ENCODE assay signal across 14 cellular contexts in the genomic region with DNA sequence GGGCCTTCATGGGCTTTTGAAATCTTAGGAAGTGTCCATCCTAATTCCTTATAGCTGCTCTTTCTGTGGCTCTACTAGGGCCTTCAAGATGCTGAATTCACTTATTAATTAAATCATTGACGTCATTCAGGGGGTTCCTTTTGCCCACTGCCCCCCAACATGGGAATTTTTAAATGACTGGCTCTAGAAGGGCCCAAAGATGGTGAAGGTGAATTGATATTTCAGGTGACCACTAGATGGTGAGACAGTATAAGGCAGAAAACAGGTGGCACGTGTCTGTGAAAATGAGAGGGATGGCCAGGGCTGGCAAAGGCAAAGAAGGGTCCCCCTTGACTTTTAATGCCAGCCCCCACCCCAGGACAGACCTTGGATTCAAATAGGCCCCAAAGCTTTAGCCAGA. TPM values are rescaled to one million over a fixed set of nuclear protein-coding genes. Genes with fewer than 3 reads are reported as not detected.
DNase-seq lines count a peak whose midpoint lies in the region; FAIRE-seq and TF ChIP-seq lines count a peak whose summit lies in the region.
"Had no signal": no experiment of that assay in that cellular context is flagged by ENCODE, and none has a peak within 500 bp of the region (broad histone marks: within the 10 kb centered on the region; RNA-seq: fewer than 3 reads in every experiment).

No MANE protein-coding gene starts in this region.

- peak; percentile 48 for TF ChIP-seq CTCF in GM13976 (IDR thresholded peaks at IDR 0.05; ENCODE audit: borderline replicate concordance, control extremely low read depth, extremely low read depth, insufficient read depth, missing control alignments)
- peak in 4 of 6 experiments; percentile 14 to 42 (median 26) for TF ChIP-seq CTCF in Peyer's patch (IDR thresholded peaks at IDR 0.05)
- TF ChIP-seq CTCF in keratinocyte (optimal IDR thresholded peaks at IDR 0.05 in 1 of 3, IDR thresholded peaks at IDR 0.05 in 1 of 3, conservative IDR thresholded peaks at IDR 0.05 in 1 of 3; ENCODE audit: extremely low read depth in 1 of 3, insufficient read depth in 2 of 3, low read length in 3 of 3): peak in 2 of 3 experiments; percentile 13 to 30
- TF ChIP-seq CTCF in kidney (IDR thresholded peaks at IDR 0.05; ENCODE audit: borderline replicate concordance, extremely low read depth, insufficient read depth): no peak
- TF ChIP-seq CTCF in dorsolateral prefrontal cortex (IDR thresholded peaks at IDR 0.05 in 54 of 56, conservative IDR thresholded peaks at IDR 0.05 in 2 of 56; ENCODE audit: low read depth in 1 of 56, partially characterized antibody in 56 of 56): peak in 5 of 56 donors; percentile 8 to 21 (median 15)
- TF ChIP-seq CTCF in uterus (IDR thresholded peaks at IDR 0.05): no peak

- H3K9ac ChIP-seq in keratinocyte (ENCODE audit: control insufficient read depth, extremely low read depth, insufficient read depth, low read length) (no peak overlapping the region), kidney (ENCODE audit: low read length in 2 of 2) (no peak overlapping the region)

- H3K36me3 ChIP-seq in Peyer's patch (no peaks in the 10 kb centered on the region), keratinocyte (ENCODE audit: control insufficient read depth in 2 of 2, extremely low read depth in 1 of 2, insufficient read depth in 2 of 2, low read length in 2 of 2) (no peaks in the 10 kb centered on the region), kidney (ENCODE audit: control insufficient read depth in 1 of 2, insufficient read depth in 2 of 2, low read length in 2 of 2) (no peaks in the 10 kb centered on the region), uterus (no peaks in the 10 kb centered on the region)
- H3K36me3 ChIP-seq: neutrophil had no signal

- no peaks in the 10 kb centered on the region for H3K9me1 ChIP-seq in keratinocyte (ENCODE audit: control insufficient read depth, extremely low read depth, insufficient read depth, low read length)

- H3K27ac ChIP-seq in Peyer's patch (no peak overlapping the region), keratinocyte (ENCODE audit: control insufficient read depth, insufficient read depth, low read length) (no peak overlapping the region), kidney (ENCODE audit: low read depth in 2 of 2, low read length in 2 of 2) (no peak overlapping the region), dorsolateral prefrontal cortex (no peak overlapping the region), uterus (no peak overlapping the region)
- H3K27ac ChIP-seq: neutrophil had no signal

- dilution Hi-C loops in keratinocyte (cut with MboI; ENCODE audit: extremely low pct_ligation_motif_present, low sequenced_read_pairs): loop anchor here (25.0 kb wide), 1 partner anchor 348 kb away; no protein-coding TSS in a partner anchor

- H3K79me2 ChIP-seq in keratinocyte (ENCODE audit: control insufficient read depth, insufficient read depth, low read length): no peaks in the 10 kb centered on the region

- in situ Hi-C loops in GM13976 (cut with MboI; ENCODE audit: low sequenced_read_pairs, unreplicated experiment): no loop called here

- TF ChIP-seq POLR2A in Peyer's patch (IDR thresholded peaks at IDR 0.05): no peak
- no peak for TF ChIP-seq POLR2A in uterus (IDR thresholded peaks at IDR 0.05)

- H3K27me3 ChIP-seq in Peyer's patch: no peaks in the 10 kb centered on the region
- H3K27me3 ChIP-seq in keratinocyte (ENCODE audit: control insufficient read depth, extremely low read depth, insufficient read depth, low read length): peaks cover 2% of the 10 kb centered on the region
- peaks cover 0 to 32% (median under 1%) of the 10 kb centered on the region in 45 donors for H3K27me3 ChIP-seq in dorsolateral prefrontal cortex
- no peaks in the 10 kb centered on the region for H3K27me3 ChIP-seq in uterus

- no peak overlapping the region for H2AFZ ChIP-seq in keratinocyte (ENCODE audit: control insufficient read depth, low read length)

- DNase-seq in DMS53 (lab: John Stamatoyannopoulos, UW) (peak; percentile 18), DMS53 treated with DMSO at 0.1 percent for 48 hours (lab: John Stamatoyannopoulos, UW; ENCODE audit: unreplicated experiment) (no peak), GM13976 (ENCODE audit: low spot score) (peak; percentile 49), Peyer's patch (no peak), keratinocyte (ENCODE audit: low read depth, low spot score) (no peak), kidney (no peak), dorsolateral prefrontal cortex (no peak), uterus (no peak)
- DNase-seq: central memory CD4-positive, alpha-beta T cell; GDM1; NCI-H1048; OCI-M1 had no signal

- H3K4me3 ChIP-seq in Peyer's patch: no peak overlapping the region
- no peak overlapping the region for H3K4me3 ChIP-seq in keratinocyte (ENCODE audit: control insufficient read depth in 2 of 3, extremely low read depth in 1 of 3, insufficient read depth in 2 of 3, low read depth in 1 of 3, low read length in 3 of 3)
- H3K4me3 ChIP-seq in kidney (ENCODE audit: low read length in 2 of 2): no peak overlapping the region
- no peak overlapping the region for H3K4me3 ChIP-seq in dorsolateral prefrontal cortex
- no peak overlapping the region for H3K4me3 ChIP-seq in uterus

- H3K4me1 ChIP-seq in Peyer's patch (no peaks in the 10 kb centered on the region), keratinocyte (ENCODE audit: control insufficient read depth, extremely low read depth, insufficient read depth, low read length) (no peaks in the 10 kb centered on the region), kidney (ENCODE audit: control insufficient read depth in 1 of 2, insufficient read depth in 1 of 2, low read depth in 1 of 2, low read length in 2 of 2) (no peaks in the 10 kb centered on the region), uterus (no peaks in the 10 kb centered on the region)

- H3K4me2 ChIP-seq in keratinocyte (ENCODE audit: control insufficient read depth, extremely low read depth, insufficient read depth, low read depth, low read length): no peak overlapping the region

- FAIRE-seq in keratinocyte (lab: Jason Lieb, UNC) (no peak), kidney (lab: Jason Lieb, UNC) (no peak)
- FAIRE-seq: A204.1 had no signal

- H3K9me3 ChIP-seq in Peyer's patch (no peaks in the 10 kb centered on the region), keratinocyte (ENCODE audit: control insufficient read depth, low read depth, low read length) (no peaks in the 10 kb centered on the region), kidney (ENCODE audit: control insufficient read depth in 1 of 2, low read length in 2 of 2) (no peaks in the 10 kb centered on the region), uterus (no peaks in the 10 kb centered on the region)
- H3K9me3 ChIP-seq: neutrophil had no signal

- intact Hi-C loops in kidney (cut with DNase I) (no loop called here), dorsolateral prefrontal cortex (cut with DNase I) (no loop called here), uterus (cut with DNase I; ENCODE audit: low total_unique reads) (loop anchor here (10.0 kb wide), 1 partner anchor 360 kb away; no protein-coding TSS in a partner anchor)

- no peaks in the 10 kb centered on the region for H4K20me1 ChIP-seq in keratinocyte (ENCODE audit: control insufficient read depth, extremely low read depth, insufficient read depth, low read length)

RNA-seq across cellular contexts. Expression of gene GNAS, which starts 11.8 kb away (rescaled TPM):
- 100 to 1,000 TPM; 382 to 889 (median 658) TPM for total RNA-seq in Peyer's patch
- 521 to 1,373 TPM (median 560 TPM) in 3 replicates for polyA plus RNA-seq in keratinocyte
- 345 TPM for polyA plus RNA-seq in keratinocyte (2011; ENCODE audit: low read depth)
- 1,324 and 1,529 TPM in 2 replicates for polyA plus RNA-seq in keratinocyte (2011; cell fraction: cytosol; rRNA removed)
- polyA plus RNA-seq in keratinocyte (2011; cell fraction: nucleus; rRNA removed): 473 and 571 TPM in 2 replicates
- 763 and 836 TPM in 2 replicates for polyA plus RNA-seq in keratinocyte (2012; ENCODE audit: low replicate concordance)
- polyA minus RNA-seq in keratinocyte: 1,008 to 2,459 TPM (median 1,365 TPM) in 3 replicates
- 759 TPM for polyA minus RNA-seq in keratinocyte (2011; cell fraction: cytosol; rRNA and poly(A)+ RNA removed)
- 166 and 235 TPM in 2 replicates for polyA minus RNA-seq in keratinocyte (2011; cell fraction: nucleus; rRNA and poly(A)+ RNA removed)
- total RNA-seq in kidney: 792 TPM
- polyA plus RNA-seq in kidney (ENCODE audit: insufficient read depth, low read depth, low replicate concordance): 867 TPM
- 1,000 to 10,000 TPM in 119 of 120 experiments, 100 to 1,000 TPM in 1; 843 to 2,758 (median 1,845) TPM for total RNA-seq in dorsolateral prefrontal cortex
- 100 to 1,000 TPM; 281 to 822 (median 446) TPM for total RNA-seq in uterus

RNA-seq across cellular contexts. Expression of gene GNAS-AS1, which starts 13.6 kb away (rescaled TPM):
- total RNA-seq in Peyer's patch: 1 to 10 TPM in 1 of 4 donors, under 1 TPM in 1, not detected in 2; 0.67 to 1.3 TPM
- polyA plus RNA-seq in keratinocyte: 0.25 to 0.37 TPM (median 0.31 TPM) in 3 replicates
- 0.89 TPM for polyA plus RNA-seq in keratinocyte (2011; ENCODE audit: low read depth)
- 0.25 and 0.27 TPM in 2 replicates for polyA plus RNA-seq in keratinocyte (2011; cell fraction: cytosol; rRNA removed)
- 0.24 and 0.32 TPM in 2 replicates for polyA plus RNA-seq in keratinocyte (2011; cell fraction: nucleus; rRNA removed)
- 0.16 TPM in 1 of 2 replicates, not detected in the other for polyA plus RNA-seq in keratinocyte (2012; ENCODE audit: low replicate concordance)
- 0.13 to 0.40 TPM in 2 of 3 replicates, not detected in the other for polyA minus RNA-seq in keratinocyte
- not detected for polyA minus RNA-seq in keratinocyte (2011; cell fraction: cytosol; rRNA and poly(A)+ RNA removed)
- polyA minus RNA-seq in keratinocyte (2011; cell fraction: nucleus; rRNA and poly(A)+ RNA removed): 0.32 and 0.62 TPM in 2 replicates
- 0.88 TPM for total RNA-seq in kidney
- polyA plus RNA-seq in kidney (ENCODE audit: insufficient read depth, low read depth, low replicate concordance): 0.37 TPM
- total RNA-seq in dorsolateral prefrontal cortex: 1 to 10 TPM in 36 of 120 experiments, under 1 TPM in 76, not detected in 8; 0.19 to 2.7 (median 0.78) TPM
- total RNA-seq in uterus: 1 to 10 TPM in 2 of 4 donors, under 1 TPM in 1, not detected in 1; 0.77 to 3.4 (median 1.2) TPM

Comparison
In these comparisons a context has a peak if more than half of its experiments do, and no peak if none do; other contexts are left out.
1. DNase-seq: peak in DMS53 (single experiment) and GM13976 (single experiment); none in DMS53 treated with DMSO at 0.1 percent for 48 hours (single experiment), Peyer's patch (0 of 3), keratinocyte (single experiment), kidney (single experiment), dorsolateral prefrontal cortex (0 of 10) and uterus (0 of 2).
2. CTCF ChIP-seq: peak in GM13976 (single experiment), Peyer's patch (4 of 6) and keratinocyte (2 of 3); none in kidney (single experiment) and uterus (0 of 4).